14 cellular contexts compared by ENCODE assay signal in genomic region chr14:69042309-69043006, GRCh38.
DNase-seq lines count a peak whose midpoint lies in the region; ATAC-seq and TF ChIP-seq lines count a peak whose summit lies in the region.
"Had no signal": no experiment of that assay in that cellular context is flagged by ENCODE, and none has a peak within 500 bp of the region (broad histone marks: within the 10 kb centered on the region; RNA-seq: fewer than 3 reads in every experiment).

No MANE protein-coding gene starts in this region.

- H3K4me1 ChIP-seq in heart right ventricle, result peaks cover 42 to 100% (median 67%) of the 10 kb centered on the region in 9 donors
- peaks cover 43% of the 10 kb centered on the region for H3K4me1 ChIP-seq in right cardiac atrium (ENCODE audit: control insufficient read depth, insufficient read depth, low read length)
- H3K4me1 ChIP-seq in gastroesophageal sphincter, result peaks cover 25 to 74% (median 50%) of the 10 kb centered on the region in 3 donors
- H3K4me1 ChIP-seq in prostate gland (replicated peaks), result no peaks in the 10 kb centered on the region
- H3K4me1 ChIP-seq in uterus, result peaks cover 16 to 42% of the 10 kb centered on the region in 2 donors

- no peaks in the 10 kb centered on the region for H3K9me3 ChIP-seq in heart right ventricle
- no peaks in the 10 kb centered on the region for H3K9me3 ChIP-seq in right cardiac atrium (ENCODE audit: control insufficient read depth, low read length)
- H3K9me3 ChIP-seq in gastroesophageal sphincter, result no peaks in the 10 kb centered on the region
- H3K9me3 ChIP-seq in prostate gland, result no peaks in the 10 kb centered on the region
- H3K9me3 ChIP-seq in uterus, result no peaks in the 10 kb centered on the region

- 43 to 49% methylated on average over 5 of the region's 5 CpGs for whole genome bisulfite sequencing in heart right ventricle, 2 donors
- WGBS in right cardiac atrium, result 40% methylated on average over 5 of the region's 5 CpGs
- WGBS in gastroesophageal sphincter (ENCODE audit: low coverage in 1 of 2), 2 donors, result 12 to 19% methylated on average over 5 of the region's 5 CpGs
- 28% methylated on average over 5 of the region's 5 CpGs for WGBS in prostate gland

- H3K27me3 ChIP-seq in heart right ventricle (no peaks in the 10 kb centered on the region), right cardiac atrium (ENCODE audit: control insufficient read depth, insufficient read depth) (no peaks in the 10 kb centered on the region), gastroesophageal sphincter (no peaks in the 10 kb centered on the region), prostate gland (replicated peaks; ENCODE audit: insufficient read depth) (no peaks in the 10 kb centered on the region), uterus (no peaks in the 10 kb centered on the region)

- no peak for ATAC-seq in heart right ventricle
- ATAC-seq in right cardiac atrium, result no peak
- no peak for ATAC-seq in gastroesophageal sphincter
- no peak for ATAC-seq in activated T-cell treated with anti-CD3 and anti-CD28 coated beads, Interleukin-2, amount 50 U/mL, for 4 hours

- H3K4me3 Mint-ChIP-seq in activated T-cell treated with anti-CD3 and anti-CD28 coated beads, Interleukin-2, amount 50 U/mL, for 4 hours, result no peak overlapping the region

- peaks cover 12% of the 10 kb centered on the region for H3K27me3 Mint-ChIP-seq in activated T-cell treated with anti-CD3 and anti-CD28 coated beads, Interleukin-2, amount 50 U/mL, for 4 hours (ENCODE audit: low read depth)

- no peaks in the 10 kb centered on the region for H3K9me3 Mint-ChIP-seq in activated T-cell treated with anti-CD3 and anti-CD28 coated beads, Interleukin-2, amount 50 U/mL, for 4 hours

- no peak overlapping the region for H3K4me3 ChIP-seq in heart right ventricle
- no peak overlapping the region for H3K4me3 ChIP-seq in right cardiac atrium (ENCODE audit: low read length)
- no peak overlapping the region for H3K4me3 ChIP-seq in gastroesophageal sphincter
- H3K4me3 ChIP-seq in prostate gland, result no peak overlapping the region
- no peak overlapping the region for H3K4me3 ChIP-seq in uterus

- no peaks in the 10 kb centered on the region for H3K36me3 ChIP-seq in heart right ventricle
- no peaks in the 10 kb centered on the region for H3K36me3 ChIP-seq in gastroesophageal sphincter
- no peaks in the 10 kb centered on the region for H3K36me3 ChIP-seq in prostate gland
- H3K36me3 ChIP-seq in uterus, result no peaks in the 10 kb centered on the region

- peak overlapping the region in 8 of 10 donors; percentile 36 to 94 (median 68) for H3K27ac ChIP-seq in heart right ventricle
- no peak overlapping the region for H3K27ac ChIP-seq in right cardiac atrium (ENCODE audit: low read length)
- H3K27ac ChIP-seq in gastroesophageal sphincter, result peak overlapping the region; percentile 37 to 85 (median 80)
- H3K27ac ChIP-seq in prostate gland, result peak overlapping the region; percentile 18 to 38
- peak overlapping the region; percentile 76 to 89 for H3K27ac ChIP-seq in uterus

- intact Hi-C loops in heart right ventricle (cut with DNase I), result no loop called here
- intact Hi-C loops in right cardiac atrium (cut with DNase I), result no loop called here
- intact Hi-C loops in prostate gland (cut with DNase I), result loop anchor here (5.0 kb wide), 1 partner anchor 60 kb away; no protein-coding TSS in a partner anchor
- intact Hi-C loops in uterus (cut with DNase I; ENCODE audit: low total_unique reads), result no loop called here

- H3K36me3 Mint-ChIP-seq in activated T-cell treated with anti-CD3 and anti-CD28 coated beads, Interleukin-2, amount 50 U/mL, for 4 hours (ENCODE audit: insufficient read depth), result no peaks in the 10 kb centered on the region

- TF ChIP-seq CTCF in heart right ventricle (IDR thresholded peaks at IDR 0.05), result no peak
- TF ChIP-seq CTCF in gastroesophageal sphincter (IDR thresholded peaks at IDR 0.05), result no peak
- no peak for TF ChIP-seq CTCF in prostate gland (IDR thresholded peaks at IDR 0.05)
- no peak for TF ChIP-seq CTCF in uterus (IDR thresholded peaks at IDR 0.05)

- TF ChIP-seq EP300 in gastroesophageal sphincter (IDR thresholded peaks at IDR 0.05), result no peak

- TF ChIP-seq POLR2A in gastroesophageal sphincter (IDR thresholded peaks at IDR 0.05), result no peak
- TF ChIP-seq POLR2A in prostate gland (IDR thresholded peaks at IDR 0.05), result no peak
- TF ChIP-seq POLR2A in uterus (IDR thresholded peaks at IDR 0.05), result no peak

- no peak for DNase-seq in heart right ventricle
- DNase-seq in right cardiac atrium, result no peak
- DNase-seq in prostate gland (ENCODE audit: low spot score), result no peak
- no peak for DNase-seq in uterus
- no peak for DNase-seq in medulla oblongata (ENCODE audit: extremely low spot score)
- no peak for DNase-seq in activated T-cell treated with anti-CD3 and anti-CD28 coated beads, Interleukin-2, amount 50 U/mL, for 4 hours
- DNase-seq in C1 segment of cervical spinal cord (lab: John Stamatoyannopoulos, UW), result no peak
- DNase-seq: activated CD4-positive, alpha-beta T cell treated with anti-CD3 and anti-CD28 coated beads for 48 hours; cortex of kidney; HCEC 1CT; NCI-H187; NCI-H526 treated with DMSO at 0.1 percent for 48 hours; stimulated activated naive CD4-positive, alpha-beta T cell had no signal

- H3K4me1 Mint-ChIP-seq in activated T-cell treated with anti-CD3 and anti-CD28 coated beads, Interleukin-2, amount 50 U/mL, for 4 hours (ENCODE audit: low read depth), result peaks cover 4% of the 10 kb centered on the region
